2 cellular contexts compared by ENCODE assay signal in genomic region chr11:88295028-88295427, GRCh38.
TF ChIP-seq lines count a peak whose summit lies in the region.

No MANE protein-coding gene starts in this region.

TF ChIP-seq in HepG2, 621 proteins besides CTCF, POLR2A, EP300 and RAD21:
- TF ChIP-seq, protein P1, sequence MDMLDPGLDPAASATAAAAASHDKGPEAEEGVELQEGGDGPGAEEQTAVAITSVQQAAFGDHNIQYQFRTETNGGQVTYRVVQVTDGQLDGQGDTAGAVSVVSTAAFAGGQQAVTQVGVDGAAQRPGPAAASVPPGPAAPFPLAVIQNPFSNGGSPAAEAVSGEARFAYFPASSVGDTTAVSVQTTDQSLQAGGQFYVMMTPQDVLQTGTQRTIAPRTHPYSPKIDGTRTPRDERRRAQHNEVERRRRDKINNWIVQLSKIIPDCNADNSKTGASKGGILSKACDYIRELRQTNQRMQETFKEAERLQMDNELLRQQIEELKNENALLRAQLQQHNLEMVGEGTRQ (IDR thresholded peaks at IDR 0.05; ENCODE audit: low read depth, low read length), result no peak
- TF ChIP-seq, protein P1 (CRISPR knock-in tag; IDR thresholded peaks at IDR 0.05; ENCODE audit: borderline replicate concordance), result no peak
- TF ChIP-seq ZFP36L2 (CRISPR knock-in tag; IDR thresholded peaks at IDR 0.05), result no peak
- no peak for TF ChIP-seq IKZF1 (IDR thresholded peaks at IDR 0.05)
- 0 out of 2 replicates have a peak, but pooled peaks have one; percentile 20 for TF ChIP-seq MAFF (IDR thresholded peaks at IDR 0.05; ENCODE audit: low read depth, low read length)
- TF ChIP-seq ZNF670 (CRISPR knock-in tag; IDR thresholded peaks at IDR 0.05; ENCODE audit: borderline replicate concordance), result no peak
- TF ChIP-seq MAFK (conservative IDR thresholded peaks at IDR 0.05 in 1 of 2, IDR thresholded peaks at IDR 0.05 in 1 of 2; ENCODE audit: low read length in 2 of 2), result peak; percentile 33 to 67; a peak in 3 of 4 replicates
- no peak for TF ChIP-seq PLSCR1 (CRISPR knock-in tag; IDR thresholded peaks at IDR 0.05; ENCODE audit: borderline replicate concordance)

TF ChIP-seq in WTC11, 78 proteins besides CTCF, POLR2A, EP300 and RAD21 (continued from another document):
- TF ChIP-seq ESRRA (CRISPR knock-in tag; IDR thresholded peaks at IDR 0.05; ENCODE audit: borderline replicate concordance), result no peak
- no peak for TF ChIP-seq ZNF138 (CRISPR knock-in tag; conservative IDR thresholded peaks at IDR 0.05)
- TF ChIP-seq, protein P2, sequence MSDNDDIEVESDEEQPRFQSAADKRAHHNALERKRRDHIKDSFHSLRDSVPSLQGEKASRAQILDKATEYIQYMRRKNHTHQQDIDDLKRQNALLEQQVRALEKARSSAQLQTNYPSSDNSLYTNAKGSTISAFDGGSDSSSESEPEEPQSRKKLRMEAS (CRISPR knock-in tag; IDR thresholded peaks at IDR 0.05), result no peak
- no peak for TF ChIP-seq SMAD4 (CRISPR knock-in tag; IDR thresholded peaks at IDR 0.05)
- TF ChIP-seq TEAD1 (CRISPR knock-in tag; IDR thresholded peaks at IDR 0.05), result no peak
- TF ChIP-seq ZNF423 (CRISPR knock-in tag; IDR thresholded peaks at IDR 0.05), result no peak
- TF ChIP-seq IRF2 (CRISPR knock-in tag; IDR thresholded peaks at IDR 0.05; ENCODE audit: borderline replicate concordance, low read depth), result no peak
- no peak for TF ChIP-seq ZNF263 (CRISPR knock-in tag; IDR thresholded peaks at IDR 0.05; ENCODE audit: low read depth)
- TF ChIP-seq, protein P3, sequence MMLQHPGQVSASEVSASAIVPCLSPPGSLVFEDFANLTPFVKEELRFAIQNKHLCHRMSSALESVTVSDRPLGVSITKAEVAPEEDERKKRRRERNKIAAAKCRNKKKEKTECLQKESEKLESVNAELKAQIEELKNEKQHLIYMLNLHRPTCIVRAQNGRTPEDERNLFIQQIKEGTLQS (CRISPR knock-in tag; conservative IDR thresholded peaks at IDR 0.05), result no peak
- no peak for TF ChIP-seq ZBTB21 (CRISPR knock-in tag; IDR thresholded peaks at IDR 0.05; ENCODE audit: borderline replicate concordance)
- TF ChIP-seq, protein P4, sequence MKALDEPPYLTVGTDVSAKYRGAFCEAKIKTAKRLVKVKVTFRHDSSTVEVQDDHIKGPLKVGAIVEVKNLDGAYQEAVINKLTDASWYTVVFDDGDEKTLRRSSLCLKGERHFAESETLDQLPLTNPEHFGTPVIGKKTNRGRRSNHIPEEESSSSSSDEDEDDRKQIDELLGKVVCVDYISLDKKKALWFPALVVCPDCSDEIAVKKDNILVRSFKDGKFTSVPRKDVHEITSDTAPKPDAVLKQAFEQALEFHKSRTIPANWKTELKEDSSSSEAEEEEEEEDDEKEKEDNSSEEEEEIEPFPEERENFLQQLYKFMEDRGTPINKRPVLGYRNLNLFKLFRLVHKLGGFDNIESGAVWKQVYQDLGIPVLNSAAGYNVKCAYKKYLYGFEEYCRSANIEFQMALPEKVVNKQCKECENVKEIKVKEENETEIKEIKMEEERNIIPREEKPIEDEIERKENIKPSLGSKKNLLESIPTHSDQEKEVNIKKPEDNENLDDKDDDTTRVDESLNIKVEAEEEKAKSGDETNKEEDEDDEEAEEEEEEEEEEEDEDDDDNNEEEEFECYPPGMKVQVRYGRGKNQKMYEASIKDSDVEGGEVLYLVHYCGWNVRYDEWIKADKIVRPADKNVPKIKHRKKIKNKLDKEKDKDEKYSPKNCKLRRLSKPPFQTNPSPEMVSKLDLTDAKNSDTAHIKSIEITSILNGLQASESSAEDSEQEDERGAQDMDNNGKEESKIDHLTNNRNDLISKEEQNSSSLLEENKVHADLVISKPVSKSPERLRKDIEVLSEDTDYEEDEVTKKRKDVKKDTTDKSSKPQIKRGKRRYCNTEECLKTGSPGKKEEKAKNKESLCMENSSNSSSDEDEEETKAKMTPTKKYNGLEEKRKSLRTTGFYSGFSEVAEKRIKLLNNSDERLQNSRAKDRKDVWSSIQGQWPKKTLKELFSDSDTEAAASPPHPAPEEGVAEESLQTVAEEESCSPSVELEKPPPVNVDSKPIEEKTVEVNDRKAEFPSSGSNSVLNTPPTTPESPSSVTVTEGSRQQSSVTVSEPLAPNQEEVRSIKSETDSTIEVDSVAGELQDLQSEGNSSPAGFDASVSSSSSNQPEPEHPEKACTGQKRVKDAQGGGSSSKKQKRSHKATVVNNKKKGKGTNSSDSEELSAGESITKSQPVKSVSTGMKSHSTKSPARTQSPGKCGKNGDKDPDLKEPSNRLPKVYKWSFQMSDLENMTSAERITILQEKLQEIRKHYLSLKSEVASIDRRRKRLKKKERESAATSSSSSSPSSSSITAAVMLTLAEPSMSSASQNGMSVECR (CRISPR knock-in tag; IDR thresholded peaks at IDR 0.05; ENCODE audit: borderline replicate concordance), result no peak
